In the genomic region with DNA sequence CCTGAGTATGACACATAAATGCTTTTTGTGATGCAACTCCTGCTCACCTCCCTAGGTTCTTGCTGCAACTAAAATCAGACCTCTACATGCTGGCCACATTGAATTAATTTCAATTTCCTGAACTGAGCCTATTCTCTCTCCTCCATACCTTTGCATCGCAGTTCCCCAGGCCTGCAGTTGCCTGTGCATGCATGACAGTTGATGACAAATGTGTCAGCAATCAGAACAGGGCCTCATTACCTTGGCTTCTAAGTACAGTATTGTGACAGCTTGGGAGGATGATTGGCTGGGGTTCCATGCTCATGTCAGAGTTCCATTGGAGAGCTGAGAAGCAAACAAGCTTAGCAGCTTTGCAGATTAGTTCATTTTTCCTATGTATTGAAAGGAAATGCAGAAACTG, we compare ENCODE assay signal across 25 cellular contexts. TPM values are rescaled to one million over a fixed set of nuclear protein-coding genes. Genes with fewer than 3 reads are reported as not detected.
DNase-seq lines count a peak whose midpoint lies in the region; ATAC-seq, FAIRE-seq and TF ChIP-seq lines count a peak whose summit lies in the region.
"Had no signal": no experiment of that assay in that cellular context is flagged by ENCODE, and none has a peak within 500 bp of the region (broad histone marks: within the 10 kb centered on the region; RNA-seq: fewer than 3 reads in every experiment).

No MANE protein-coding gene starts in this region.

- H3K9me3 Mint-ChIP-seq in endothelial cell (ENCODE audit: unreplicated experiment) (no peaks in the 10 kb centered on the region), type B pancreatic cell (no peaks in the 10 kb centered on the region)
- H3K9me3 Mint-ChIP-seq in activated T-cell treated with anti-CD3 and anti-CD28 coated beads, Interleukin-2, amount 50 U/mL, for 24 hours = no peaks in the 10 kb centered on the region
- H3K9me3 Mint-ChIP-seq: activated CD4-positive, alpha-beta memory T cell treated with anti-CD3 and anti-CD28 coated beads for 36 hours; H9; natural killer cell had no signal

- peaks cover 10% of the 10 kb centered on the region for H3K27me3 Mint-ChIP-seq in endothelial cell (ENCODE audit: unreplicated experiment)
- H3K27me3 Mint-ChIP-seq in type B pancreatic cell = peaks cover 6% of the 10 kb centered on the region
- no peaks in the 10 kb centered on the region for H3K27me3 Mint-ChIP-seq in activated T-cell treated with anti-CD3 and anti-CD28 coated beads, Interleukin-2, amount 50 U/mL, for 24 hours
- H3K27me3 Mint-ChIP-seq: activated CD4-positive, alpha-beta memory T cell treated with anti-CD3 and anti-CD28 coated beads for 36 hours; activated naive CD8-positive, alpha-beta T cell had no signal

- TF ChIP-seq POLR2A in HepG2 (IDR thresholded peaks at IDR 0.05; ENCODE audit: insufficient read depth in 1 of 2, low read depth in 2 of 2, low read length in 2 of 2) (no peak), right lobe of liver (IDR thresholded peaks at IDR 0.05) (no peak)

- no peak for TF ChIP-seq RAD21 in HepG2 (CRISPR knock-in tag; IDR thresholded peaks at IDR 0.05)

- FAIRE-seq in HepG2 (lab: Jason Lieb, UNC) = no peak
- FAIRE-seq: frontal cortex, HTR-8/SVneo had no signal

- WGBS in HepG2 (ENCODE audit: low lambda C conversion rate) = 38% methylated on average over 1 of the region's 1 CpG
- WGBS in right lobe of liver (ENCODE audit: insufficient coverage, low coverage, low lambda C conversion rate, missing lambda C conversion rate) = 73% methylated on average over 1 of the region's 1 CpG

- ATAC-seq in HepG2 (no peak), right lobe of liver (no peak), HG03095 (IDR thresholded peaks at IDR 0.05; ENCODE audit: unreplicated experiment) (no peak)
- ATAC-seq: natural killer cell had no signal

- H3K4me1 ChIP-seq in HepG2 (ENCODE audit: insufficient read depth, low read length) = peaks cover 37% of the 10 kb centered on the region
- H3K4me1 ChIP-seq in right lobe of liver = peaks cover 0 to 9% (median 1%) of the 10 kb centered on the region in 4 donors

- no peaks in the 10 kb centered on the region for H3K9me3 ChIP-seq in HepG2 (ENCODE audit: low read length)
- H3K9me3 ChIP-seq in right lobe of liver = no peaks in the 10 kb centered on the region
- H3K9me3 ChIP-seq: BLaER1, esophagus muscularis mucosa had no signal

- H3K79me2 ChIP-seq in HepG2 (ENCODE audit: insufficient read depth, low read length) = peaks cover 9% of the 10 kb centered on the region

- H3K4me3 Mint-ChIP-seq in endothelial cell (ENCODE audit: unreplicated experiment) = no peak overlapping the region
- H3K4me3 Mint-ChIP-seq in type B pancreatic cell = no peak overlapping the region
- H3K4me3 Mint-ChIP-seq in activated T-cell treated with anti-CD3 and anti-CD28 coated beads, Interleukin-2, amount 50 U/mL, for 24 hours = no peak overlapping the region
- H3K4me3 Mint-ChIP-seq: activated CD4-positive, alpha-beta memory T cell treated with anti-CD3 and anti-CD28 coated beads for 36 hours; activated naive CD8-positive, alpha-beta T cell; H9; natural killer cell had no signal

- in situ Hi-C loops in HepG2 (cut with HindIII; ENCODE audit: extremely low pct_ligation_motif_present, low pct_unique_long_range_greater_than_20kb) = no loop called here

- H3K9ac ChIP-seq in HepG2 (ENCODE audit: insufficient read depth, low read depth, low read length) = no peak overlapping the region
- H3K9ac ChIP-seq: BLaER1 had no signal

- TF ChIP-seq CTCF in HepG2 (CRISPR knock-in tag; IDR thresholded peaks at IDR 0.05) = no peak
- no peak for TF ChIP-seq CTCF in right lobe of liver (IDR thresholded peaks at IDR 0.05)
- no peak for TF ChIP-seq CTCF in endothelial cell (IDR thresholded peaks at IDR 0.05; ENCODE audit: unreplicated experiment)
- TF ChIP-seq CTCF in type B pancreatic cell (conservative IDR thresholded peaks at IDR 0.05) = no peak

- no peak for DNase-seq in HepG2 (ENCODE audit: low spot score)
- DNase-seq in right lobe of liver = no peak
- peak; percentile 80 to 92 for DNase-seq in NCI-H524 (lab: John Stamatoyannopoulos, UW)
- DNase-seq in endothelial cell (ENCODE audit: low spot score) = no peak
- DNase-seq in type B pancreatic cell (ENCODE audit: extremely low spot score, unreplicated experiment) = no peak
- DNase-seq in mucosa of gallbladder (ENCODE audit: low spot score) = no peak
- DNase-seq in activated T-cell treated with anti-CD3 and anti-CD28 coated beads, Interleukin-2, amount 50 U/mL, for 24 hours = no peak
- DNase-seq: activated CD4-positive, alpha-beta memory T cell treated with anti-CD3 and anti-CD28 coated beads for 36 hours; activated CD8-positive, alpha-beta memory T cell treated with anti-CD3 and anti-CD28 coated beads, Interleukin-2, amount 50 U/mL, for 48 hours; COR-L47; effector CD8-positive, alpha-beta T cell; H9; midbrain; natural killer cell; NCI-H774; SHP77 treated with DMSO at 0.1 percent for 48 hours; stimulated activated CD4-positive, alpha-beta T cell treated with anti-CD3 and anti-CD28 coated beads, Interleukin-4, amount 100 ng/mL, for 1 hour; stimulated activated naive CD4-positive, alpha-beta T cell; SW 1271 had no signal

- H3K27ac ChIP-seq in HepG2 (ENCODE audit: extremely low read length, insufficient read depth, low read length) (no peak overlapping the region), right lobe of liver (no peak overlapping the region)
- H3K27ac ChIP-seq: BLaER1, esophagus muscularis mucosa had no signal

- H4K20me1 ChIP-seq in HepG2 (ENCODE audit: insufficient read depth, low read length) = no peaks in the 10 kb centered on the region

- H3K4me2 ChIP-seq in HepG2 (ENCODE audit: low read depth, low read length) = no peak overlapping the region; the same call in 1 of the 2 replicates
- H3K4me2 ChIP-seq: BLaER1 had no signal

- TF ChIP-seq EP300 in HepG2 (IDR thresholded peaks at IDR 0.05; ENCODE audit: low read depth in 2 of 2, low read length in 2 of 2) (no peak), HepG2 (CRISPR knock-in tag; IDR thresholded peaks at IDR 0.05; ENCODE audit: borderline replicate concordance) (no peak)

- CTCF ChIA-PET in HepG2 (lab: Yijun Ruan, JAX; ENCODE audit: low intra/inter-chr PET ratio, low total read pairs) = no interaction called here

- intact Hi-C loops in HepG2 (cut with micrococcal nuclease; ENCODE audit: unreplicated experiment) = no loop called here
- intact Hi-C loops in right lobe of liver (cut with DNase I) = loop anchor here in 1 of 2 donors (5.0 to 10.0 kb wide), 2 partner anchors 83 to 289 kb away; partner anchors contain the start of genes FGFR1OP2 and INTS13

- H3K27ac Mint-ChIP-seq in endothelial cell (ENCODE audit: unreplicated experiment) = peak overlapping the region; percentile 54
- peak overlapping the region; percentile 71 for H3K27ac Mint-ChIP-seq in type B pancreatic cell
- no peak overlapping the region for H3K27ac Mint-ChIP-seq in activated T-cell treated with anti-CD3 and anti-CD28 coated beads, Interleukin-2, amount 50 U/mL, for 24 hours
- H3K27ac Mint-ChIP-seq: activated CD4-positive, alpha-beta memory T cell treated with anti-CD3 and anti-CD28 coated beads for 36 hours; activated naive CD8-positive, alpha-beta T cell; H9; natural killer cell had no signal

- H3K4me1 Mint-ChIP-seq in endothelial cell (ENCODE audit: unreplicated experiment) (peaks cover 46% of the 10 kb centered on the region), type B pancreatic cell (ENCODE audit: unreplicated experiment) (peaks cover 6% of the 10 kb centered on the region)
- H3K4me1 Mint-ChIP-seq in activated T-cell treated with anti-CD3 and anti-CD28 coated beads, Interleukin-2, amount 50 U/mL, for 24 hours (ENCODE audit: low read depth) = peaks cover 34% of the 10 kb centered on the region

- H2AFZ ChIP-seq in HepG2 (ENCODE audit: low read length) = no peak overlapping the region

- BruUV-seq in HepG2 (replicated peaks; lab: Mats Ljungman, UMichigan) = no TSS peak

- POLR2A ChIA-PET in HepG2 (lab: Yijun Ruan, JAX) = no interaction called here

- H3K36me3 ChIP-seq in HepG2 (replicated peaks in 1 of 2; ENCODE audit: control insufficient read depth in 1 of 2, insufficient read depth in 2 of 2, low read length in 2 of 2) (no peaks in the 10 kb centered on the region), right lobe of liver (no peaks in the 10 kb centered on the region)
- H3K36me3 ChIP-seq: BLaER1, esophagus muscularis mucosa had no signal

- H3K4me3 ChIP-seq in HepG2 (replicated peaks in 1 of 3; ENCODE audit: insufficient read depth in 1 of 3, low read depth in 2 of 3, low read length in 3 of 3) = no peak overlapping the region
- H3K4me3 ChIP-seq in right lobe of liver = no peak overlapping the region
- H3K4me3 ChIP-seq: BLaER1, esophagus muscularis mucosa had no signal

- H3K27me3 ChIP-seq in HepG2 (ENCODE audit: control insufficient read depth in 1 of 2, insufficient read depth in 2 of 2, low read length in 2 of 2) (no peaks in the 10 kb centered on the region; a peak in 2 of 5 replicates), right lobe of liver (no peaks in the 10 kb centered on the region)
- H3K27me3 ChIP-seq: BLaER1, esophagus muscularis mucosa had no signal

- H3K36me3 Mint-ChIP-seq in endothelial cell (ENCODE audit: low read depth, unreplicated experiment) (no peaks in the 10 kb centered on the region), type B pancreatic cell (no peaks in the 10 kb centered on the region)
- H3K36me3 Mint-ChIP-seq in activated T-cell treated with anti-CD3 and anti-CD28 coated beads, Interleukin-2, amount 50 U/mL, for 24 hours (ENCODE audit: low read depth) = peaks cover 13% of the 10 kb centered on the region
- H3K36me3 Mint-ChIP-seq: activated naive CD8-positive, alpha-beta T cell had no signal

RNA-seq across cellular contexts. Expression of gene TM7SF3, which starts 3.9 kb away (rescaled TPM):
- total RNA-seq in HepG2 (2016; rRNA removed; fragmentation: Illumina TruSeq; extraction: Trizol) = 94.4 and 116 TPM in 2 replicates
- total RNA-seq in HepG2 (2016; cell fraction: cytosol; rRNA removed; fragmentation: Illumina TruSeq; extraction: Trizol; ENCODE audit: low read depth) = 60.4 and 62.2 TPM in 2 replicates
- 97.5 and 107 TPM in 2 replicates for total RNA-seq in HepG2 (2016; cell fraction: insoluble cytoplasmic fraction; rRNA removed; fragmentation: Illumina TruSeq; extraction: Trizol)
- total RNA-seq in HepG2 (2016; cell fraction: membrane; rRNA removed; fragmentation: Illumina TruSeq; extraction: Trizol) = 107 and 119 TPM in 2 replicates
- 83.7 and 117 TPM in 2 replicates for total RNA-seq in HepG2 (2016; cell fraction: nucleus; rRNA removed; fragmentation: Illumina TruSeq; extraction: Trizol)
- polyA plus RNA-seq in HepG2 (2011; rRNA removed) = 92.4 and 142 TPM in 2 replicates
- polyA plus RNA-seq in HepG2 (2011; cell fraction: cytosol; rRNA removed) = 69.7 and 91.0 TPM in 2 replicates
- 57.6 and 67.7 TPM in 2 replicates for polyA plus RNA-seq in HepG2 (2011; cell fraction: nucleus; rRNA removed)
- polyA plus RNA-seq in HepG2 (2012) = 42.4 and 42.9 TPM in 2 replicates
- 50.6 and 52.5 TPM in 2 replicates for polyA plus RNA-seq in HepG2 (2016; cell fraction: cytosol; fragmentation: Illumina TruSeq; extraction: Trizol; ENCODE audit: low read depth)
- 80.7 TPM in 2 replicates for polyA plus RNA-seq in HepG2 (2016; cell fraction: insoluble cytoplasmic fraction; fragmentation: Illumina TruSeq; extraction: Trizol; ENCODE audit: low read depth)
- 85.7 and 89.6 TPM in 2 replicates for polyA plus RNA-seq in HepG2 (2016; cell fraction: membrane; fragmentation: Illumina TruSeq; extraction: Trizol; ENCODE audit: low read depth)
- polyA plus RNA-seq in HepG2 (2016; cell fraction: nucleus; fragmentation: Illumina TruSeq; extraction: Trizol; ENCODE audit: insufficient read depth, low read depth) = 126 and 139 TPM in 2 replicates
- polyA minus RNA-seq in HepG2 (2011; rRNA and poly(A)+ RNA removed; ENCODE audit: low replicate concordance) = 371 and 424 TPM in 2 replicates
- polyA minus RNA-seq in HepG2 (2011; cell fraction: cytosol; rRNA and poly(A)+ RNA removed) = 81.5 and 87.6 TPM in 2 replicates
- polyA minus RNA-seq in HepG2 (2011; cell fraction: nucleus; rRNA and poly(A)+ RNA removed) = 59.6 and 73.8 TPM in 2 replicates
- 10 to 100 TPM; 38.4 to 75.1 (median 62.8) TPM for total RNA-seq in right lobe of liver
- 72.9 TPM for total RNA-seq in endothelial cell (ENCODE audit: unreplicated experiment)
- 49.6 and 158 TPM in 2 replicates for total RNA-seq in type B pancreatic cell (ENCODE audit: low replicate concordance)
- 82.8 TPM for total RNA-seq in mucosa of gallbladder

RNA-seq across cellular contexts. Expression of gene MED21, which starts 4.3 kb away (rescaled TPM):
- total RNA-seq in HepG2 (2016; rRNA removed; fragmentation: Illumina TruSeq; extraction: Trizol) = 34.1 and 56.0 TPM in 2 replicates
- 9.5 and 9.8 TPM in 2 replicates for total RNA-seq in HepG2 (2016; cell fraction: cytosol; rRNA removed; fragmentation: Illumina TruSeq; extraction: Trizol; ENCODE audit: low read depth)
- total RNA-seq in HepG2 (2016; cell fraction: insoluble cytoplasmic fraction; rRNA removed; fragmentation: Illumina TruSeq; extraction: Trizol) = 33.2 and 54.7 TPM in 2 replicates
- total RNA-seq in HepG2 (2016; cell fraction: membrane; rRNA removed; fragmentation: Illumina TruSeq; extraction: Trizol) = 17.7 and 22.0 TPM in 2 replicates
- 27.3 and 28.4 TPM in 2 replicates for total RNA-seq in HepG2 (2016; cell fraction: nucleus; rRNA removed; fragmentation: Illumina TruSeq; extraction: Trizol)
- polyA plus RNA-seq in HepG2 (2011; rRNA removed) = 19.2 and 19.4 TPM in 2 replicates
- 9.1 and 13.2 TPM in 2 replicates for polyA plus RNA-seq in HepG2 (2011; cell fraction: cytosol; rRNA removed)
- polyA plus RNA-seq in HepG2 (2011; cell fraction: nucleus; rRNA removed) = 5.1 and 9.1 TPM in 2 replicates
- 19.9 and 21.5 TPM in 2 replicates for polyA plus RNA-seq in HepG2 (2012)
- 5.8 and 7.0 TPM in 2 replicates for polyA plus RNA-seq in HepG2 (2016; cell fraction: cytosol; fragmentation: Illumina TruSeq; extraction: Trizol; ENCODE audit: low read depth)
- polyA plus RNA-seq in HepG2 (2016; cell fraction: insoluble cytoplasmic fraction; fragmentation: Illumina TruSeq; extraction: Trizol; ENCODE audit: low read depth) = 44.5 and 48.7 TPM in 2 replicates
- polyA plus RNA-seq in HepG2 (2016; cell fraction: membrane; fragmentation: Illumina TruSeq; extraction: Trizol; ENCODE audit: low read depth) = 13.2 and 14.0 TPM in 2 replicates
- 17.9 and 18.9 TPM in 2 replicates for polyA plus RNA-seq in HepG2 (2016; cell fraction: nucleus; fragmentation: Illumina TruSeq; extraction: Trizol; ENCODE audit: insufficient read depth, low read depth)
- polyA minus RNA-seq in HepG2 (2011; rRNA and poly(A)+ RNA removed; ENCODE audit: low replicate concordance) = 33.8 and 105 TPM in 2 replicates
- 24.2 and 29.0 TPM in 2 replicates for polyA minus RNA-seq in HepG2 (2011; cell fraction: cytosol; rRNA and poly(A)+ RNA removed)
- 38.4 and 40.3 TPM in 2 replicates for polyA minus RNA-seq in HepG2 (2011; cell fraction: nucleus; rRNA and poly(A)+ RNA removed)
- total RNA-seq in right lobe of liver = 10 to 100 TPM; 14.7 to 26.8 (median 20.6) TPM
- 42.7 TPM for total RNA-seq in endothelial cell (ENCODE audit: unreplicated experiment)
- total RNA-seq in type B pancreatic cell (ENCODE audit: low replicate concordance) = 48.2 and 102 TPM in 2 replicates
- total RNA-seq in mucosa of gallbladder = 59.0 TPM

Comparison
In these comparisons a context has a peak if more than half of its experiments do, and no peak if none do; other contexts are left out.
1. DNase-seq: peak in NCI-H524 (2 of 2); none in HepG2 (single experiment), right lobe of liver (0 of 3), endothelial cell (single experiment), type B pancreatic cell (single experiment), mucosa of gallbladder (single experiment) and activated T-cell treated with anti-CD3 and anti-CD28 coated beads, Interleukin-2, amount 50 U/mL, for 24 hours (single experiment).